In the genomic region with DNA sequence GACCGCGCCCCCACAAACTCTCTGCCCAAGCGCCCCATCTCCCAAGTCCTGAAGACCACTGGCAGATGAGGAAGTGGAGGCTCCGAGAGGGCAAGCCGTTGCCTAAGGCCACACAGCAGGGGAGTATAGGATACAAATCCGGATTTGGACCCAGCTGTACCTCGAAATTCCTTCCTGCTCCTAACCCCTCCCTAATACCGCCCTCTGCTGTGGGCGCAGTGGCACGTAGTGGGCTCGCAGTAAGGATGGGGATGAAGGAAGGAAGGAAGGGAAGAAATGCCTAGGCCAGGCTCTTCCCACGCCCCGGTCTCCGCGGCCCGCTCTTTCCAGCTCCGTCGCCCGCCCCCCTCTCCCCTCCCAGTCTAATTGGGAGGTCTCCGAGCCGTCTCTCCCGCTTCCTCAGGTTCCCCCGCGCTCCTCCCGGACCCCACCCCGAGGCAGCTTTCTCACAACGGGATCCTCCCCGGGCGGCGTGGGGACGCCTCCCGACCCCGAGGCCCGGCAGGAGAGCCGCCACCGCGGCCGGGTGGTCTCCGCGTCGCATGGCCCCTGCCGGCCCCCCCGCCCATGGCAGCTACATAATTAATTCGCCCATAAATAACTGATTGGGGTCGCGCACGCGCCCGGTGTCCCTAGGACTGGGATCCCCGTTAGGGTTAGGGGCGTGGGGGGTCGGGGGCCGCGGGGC, we compare ENCODE assay signal across 9 cellular contexts.
A peak's percentile ranks its signal among the peaks of the same experiment; 100 is the strongest.
DNase-seq lines count a peak whose midpoint lies in the region; ATAC-seq and TF ChIP-seq lines count a peak whose summit lies in the region.
"Had no signal": no experiment of that assay in that cellular context is flagged by ENCODE, and none has a peak within 500 bp of the region (broad histone marks: within the 10 kb centered on the region; RNA-seq: fewer than 3 reads in every experiment).

No MANE protein-coding gene starts in this region.

- H3K79me2 ChIP-seq in smooth muscle cell (ENCODE audit: low read depth), result peaks cover 8% of the 10 kb centered on the region

- H4K20me1 ChIP-seq in smooth muscle cell (ENCODE audit: low read depth), result no peaks in the 10 kb centered on the region

- H3K9me3 ChIP-seq in adipocyte (ENCODE audit: control insufficient read depth, low read length), result no peaks in the 10 kb centered on the region
- H3K9me3 ChIP-seq in smooth muscle cell (replicated peaks; ENCODE audit: low read depth), result no peaks in the 10 kb centered on the region

- H3K4me3 ChIP-seq in adipocyte (ENCODE audit: low read length), result peak overlapping the region; percentile 65
- peak overlapping the region; percentile 54 for H3K4me3 ChIP-seq in smooth muscle cell

- peak overlapping the region; percentile 92 for H3K9ac ChIP-seq in adipocyte (ENCODE audit: low read length)
- peak overlapping the region; percentile 96 for H3K9ac ChIP-seq in smooth muscle cell (ENCODE audit: low read depth)

- H2AFZ ChIP-seq in smooth muscle cell (ENCODE audit: low read depth), result no peak overlapping the region

- H3K27ac ChIP-seq in smooth muscle cell (ENCODE audit: low read depth), result peak overlapping the region; percentile 100

- peak overlapping the region; percentile 97 for H3K4me2 ChIP-seq in smooth muscle cell

- WGBS in smooth muscle cell (ENCODE audit: low lambda C conversion rate), result 13% methylated on average over 36 of the region's 54 CpGs

- H3K4me1 ChIP-seq in adipocyte (ENCODE audit: control insufficient read depth, insufficient read depth, low read length) (peaks cover 74% of the 10 kb centered on the region), smooth muscle cell (ENCODE audit: low read depth) (peaks cover 39% of the 10 kb centered on the region)

- peak in 2 of 3 experiments; percentile 83 for DNase-seq in NCI-H1417 (lab: John Stamatoyannopoulos, UW)
- DNase-seq in NCI-H1417 treated with DMSO at 0.1 percent for 48 hours (lab: John Stamatoyannopoulos, UW), result no peak
- DNase-seq in adipocyte (ENCODE audit: low read depth), result peak; percentile 64
- peak; percentile 50 for DNase-seq in iPS-NIHi11 (ENCODE audit: low spot score)
- no peak for DNase-seq in smooth muscle cell (lab: John Stamatoyannopoulos, UW; ENCODE audit: unreplicated experiment)
- DNase-seq in LoVo (ENCODE audit: low spot score), result no peak
- DNase-seq: DND-41 had no signal

- H3K27me3 ChIP-seq in adipocyte (replicated peaks; ENCODE audit: control insufficient read depth, insufficient read depth, low read length) (no peaks in the 10 kb centered on the region), smooth muscle cell (ENCODE audit: low read depth) (no peaks in the 10 kb centered on the region)

- ATAC-seq in GM18511 (IDR thresholded peaks at IDR 0.05; ENCODE audit: unreplicated experiment) (no peak), HG03520 (IDR thresholded peaks at IDR 0.05; ENCODE audit: unreplicated experiment) (no peak)

- H3F3A ChIP-seq in smooth muscle cell (ENCODE audit: low read depth), result peaks cover 55% of the 10 kb centered on the region

- H3K36me3 ChIP-seq in adipocyte (ENCODE audit: control insufficient read depth, insufficient read depth, low read length, severe bottlenecking) (no peaks in the 10 kb centered on the region), smooth muscle cell (ENCODE audit: low read depth) (no peaks in the 10 kb centered on the region)

- no peak for TF ChIP-seq CTCF in smooth muscle cell (IDR thresholded peaks at IDR 0.05; ENCODE audit: borderline replicate concordance, insufficient read depth, poor library complexity, severe bottlenecking)

Comparison
In these comparisons a context has a peak if more than half of its experiments do, and no peak if none do; other contexts are left out.
1. DNase-seq: peak in NCI-H1417 (2 of 3), adipocyte (single experiment) and iPS-NIHi11 (single experiment); none in NCI-H1417 treated with DMSO at 0.1 percent for 48 hours (single experiment), smooth muscle cell (single experiment) and LoVo (single experiment).